Comparison of ENCODE assay signal across 13 cellular contexts in the genomic region with DNA sequence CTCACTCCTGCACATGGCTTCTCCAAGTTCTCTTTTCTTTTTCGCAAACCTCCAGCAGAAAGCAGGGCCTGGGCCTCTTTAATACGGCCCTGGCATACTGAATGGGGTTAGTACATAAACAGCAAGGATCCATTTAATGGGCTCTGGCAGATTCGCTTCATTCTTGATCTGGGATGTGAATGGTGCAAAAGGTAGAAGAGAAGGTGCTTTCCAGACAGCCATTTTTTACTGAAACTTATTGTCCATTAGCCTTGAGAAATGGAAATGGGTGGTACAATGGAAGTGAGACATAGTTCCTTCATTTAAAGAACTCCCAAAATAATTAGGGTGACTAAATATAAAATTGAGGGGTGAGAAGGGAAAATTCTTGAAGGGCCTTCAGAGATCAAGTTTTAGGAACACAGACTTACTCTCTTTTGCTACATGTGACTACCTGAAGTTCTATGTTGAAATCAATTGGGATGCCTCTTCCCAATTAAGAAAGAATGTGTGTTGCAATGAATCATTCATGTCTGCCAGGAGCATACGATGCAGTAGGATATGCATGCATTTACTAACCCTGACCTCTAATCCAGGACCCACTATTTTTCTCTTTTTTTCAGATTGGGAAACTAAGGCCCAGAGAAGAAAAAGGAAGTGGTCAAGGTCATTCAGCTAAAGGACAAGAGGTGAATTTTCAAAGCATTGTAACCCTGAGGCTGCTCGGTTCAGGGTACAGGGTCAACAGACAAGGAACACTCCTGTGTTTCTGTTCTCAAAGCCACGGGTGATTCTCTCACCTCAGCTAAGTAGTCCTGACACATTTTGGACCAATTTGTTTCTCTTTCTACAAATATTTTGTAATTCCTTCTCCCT.
A peak's percentile ranks its signal among the peaks of the same experiment; 100 is the strongest.
DNase-seq lines count a peak whose midpoint lies in the region; ATAC-seq and TF ChIP-seq lines count a peak whose summit lies in the region.
"Had no signal": no experiment of that assay in that cellular context is flagged by ENCODE, and none has a peak within 500 bp of the region (broad histone marks: within the 10 kb centered on the region; RNA-seq: fewer than 3 reads in every experiment).

No MANE protein-coding gene starts in this region.

- TF ChIP-seq CTCF in MCF 10A (IDR thresholded peaks at IDR 0.05; ENCODE audit: unreplicated experiment) (no peak), breast epithelium (IDR thresholded peaks at IDR 0.05) (no peak), foreskin keratinocyte (conservative IDR thresholded peaks at IDR 0.05) (no peak), right atrium auricular region (IDR thresholded peaks at IDR 0.05) (no peak)

- intact Hi-C loops in MCF 10A (cut with micrococcal nuclease) = loop anchor here (1.0 to 2.0 kb wide), 3 partner anchors 112 to 302 kb away; a partner anchor contains a TSS
- intact Hi-C loops in breast epithelium (cut with DNase I; ENCODE audit: low total_unique reads) = loop anchor here (5.0 kb wide), 1 partner anchor 308 kb away; no protein-coding TSS in a partner anchor

- no peaks in the 10 kb centered on the region for H3K36me3 ChIP-seq in breast epithelium
- no peaks in the 10 kb centered on the region for H3K36me3 ChIP-seq in right atrium auricular region
- no peaks in the 10 kb centered on the region for H3K36me3 ChIP-seq in MG63
- H3K36me3 ChIP-seq: upper lobe of right lung had no signal

- peak; percentile 40 for ATAC-seq in foreskin keratinocyte
- ATAC-seq: activated CD4-positive, alpha-beta T cell treated with anti-CD3 and anti-CD28 coated beads for 36 hours had no signal

- H3K27me3 Mint-ChIP-seq in MCF 10A (ENCODE audit: insufficient read depth, unreplicated experiment) = peaks cover 27% of the 10 kb centered on the region

- POLR2A ChIA-PET in MCF 10A (lab: Yijun Ruan, JAX) = interaction anchor here (0.8 to 2.2 kb wide), 11 partner anchors 11 to 311 kb away, joined by 3 to 12 read pairs (median 4); a partner anchor contains a TSS

- no peaks in the 10 kb centered on the region for H3K4me1 ChIP-seq in breast epithelium
- H3K4me1 ChIP-seq in foreskin keratinocyte = no peaks in the 10 kb centered on the region
- no peaks in the 10 kb centered on the region for H3K4me1 ChIP-seq in right atrium auricular region
- H3K4me1 ChIP-seq: upper lobe of right lung had no signal

- TF ChIP-seq POLR2A in breast epithelium (IDR thresholded peaks at IDR 0.05) = no peak

- CTCF ChIA-PET in MCF 10A (lab: Yijun Ruan, JAX) = interaction anchor here (0.6 to 5.9 kb wide), 27 partner anchors 11 to 865 kb away, joined by 3 to 121 read pairs (median 5); no protein-coding TSS in a partner anchor

- H3K27ac Mint-ChIP-seq in MCF 10A (ENCODE audit: low read depth, unreplicated experiment) = no peak overlapping the region
- H3K27ac Mint-ChIP-seq: activated CD4-positive, alpha-beta T cell treated with anti-CD3 and anti-CD28 coated beads for 36 hours; CD8-positive, alpha-beta memory T cell had no signal

- no TSS peak for BruUV-seq in MCF 10A (replicated peaks; lab: Mats Ljungman, UMichigan)

- H3K4me3 Mint-ChIP-seq in MCF 10A (ENCODE audit: unreplicated experiment) = no peak overlapping the region
- H3K4me3 Mint-ChIP-seq: activated CD4-positive, alpha-beta T cell treated with anti-CD3 and anti-CD28 coated beads for 36 hours; CD8-positive, alpha-beta memory T cell had no signal

- no peaks in the 10 kb centered on the region for H3K4me1 Mint-ChIP-seq in MCF 10A (ENCODE audit: insufficient read depth, unreplicated experiment)
- H3K4me1 Mint-ChIP-seq: activated CD4-positive, alpha-beta T cell treated with anti-CD3 and anti-CD28 coated beads for 36 hours; CD8-positive, alpha-beta memory T cell had no signal

- H3K27me3 ChIP-seq in breast epithelium = no peaks in the 10 kb centered on the region
- H3K27me3 ChIP-seq in foreskin keratinocyte = no peaks in the 10 kb centered on the region
- no peaks in the 10 kb centered on the region for H3K27me3 ChIP-seq in right atrium auricular region
- no peaks in the 10 kb centered on the region for H3K27me3 ChIP-seq in MG63

- H3K9me3 ChIP-seq in breast epithelium (no peaks in the 10 kb centered on the region), right atrium auricular region (no peaks in the 10 kb centered on the region), MG63 (no peaks in the 10 kb centered on the region)
- H3K9me3 ChIP-seq: upper lobe of right lung had no signal

- DNase-seq in MCF 10A (ENCODE audit: unreplicated experiment) = peak; percentile 41
- no peak for DNase-seq in breast epithelium (ENCODE audit: low spot score in 2 of 2)
- peak; percentile 22 for DNase-seq in M059J (ENCODE audit: low read depth)
- peak in 1 of 2 donors; percentile 50 for DNase-seq in foreskin keratinocyte
- no peak for DNase-seq in right atrium auricular region (ENCODE audit: low spot score)
- DNase-seq in cerebellum (ENCODE audit: low spot score) = no peak
- DNase-seq in MG63 = no peak
- DNase-seq in NCI-H345 (lab: John Stamatoyannopoulos, UW) = no peak
- DNase-seq: effector CD8-positive, alpha-beta T cell; stimulated activated naive CD4-positive, alpha-beta T cell treated with Interleukin-2 at 50 U/mL for 16 hours; upper lobe of right lung had no signal

- H3K27ac ChIP-seq in breast epithelium (no peak overlapping the region), foreskin keratinocyte (no peak overlapping the region), right atrium auricular region (no peak overlapping the region)
- H3K27ac ChIP-seq: upper lobe of right lung had no signal

- H3K9me3 Mint-ChIP-seq in MCF 10A (ENCODE audit: unreplicated experiment) = no peaks in the 10 kb centered on the region
- H3K9me3 Mint-ChIP-seq: CD8-positive, alpha-beta memory T cell had no signal

- H3K4me3 ChIP-seq in breast epithelium (no peak overlapping the region), right atrium auricular region (no peak overlapping the region), MG63 (no peak overlapping the region)
- H3K4me3 ChIP-seq: upper lobe of right lung had no signal

- no peaks in the 10 kb centered on the region for H3K36me3 Mint-ChIP-seq in MCF 10A (ENCODE audit: insufficient read depth, unreplicated experiment)
- H3K36me3 Mint-ChIP-seq: CD8-positive, alpha-beta memory T cell had no signal

Comparison
In these comparisons a context has a peak if more than half of its experiments do, and no peak if none do; other contexts are left out.
1. DNase-seq: peak in MCF 10A (single experiment) and M059J (single experiment); none in breast epithelium (0 of 2), right atrium auricular region (single experiment), cerebellum (single experiment), MG63 (single experiment) and NCI-H345 (single experiment).